In genomic region chr11:78420796-78421209, GRCh38 we compare ENCODE assay signal across 8 cellular contexts. TPM values are rescaled to one million over a fixed set of nuclear protein-coding genes. Genes with fewer than 3 reads are reported as not detected.
DNase-seq lines count a peak whose midpoint lies in the region; ATAC-seq and TF ChIP-seq lines count a peak whose summit lies in the region.

No MANE protein-coding gene starts in this region.

- no peak overlapping the region for H3K27ac ChIP-seq in hepatocyte

- H3K4me3 ChIP-seq in hepatocyte = no peak overlapping the region

- WGBS in hepatocyte (ENCODE audit: low lambda C conversion rate, missing lambda C conversion rate) = 51% methylated on average over 9 of the region's 9 CpGs

- H3K9me3 ChIP-seq in hepatocyte (ENCODE audit: low read depth) = no peaks in the 10 kb centered on the region

- TF ChIP-seq CTCF in hepatocyte (IDR thresholded peaks at IDR 0.05; ENCODE audit: poor library complexity) = no peak

- no peaks in the 10 kb centered on the region for H3K36me3 ChIP-seq in hepatocyte (replicated peaks; ENCODE audit: insufficient read depth, low read depth)

- H3K4me2 ChIP-seq in hepatocyte = peak overlapping the region; percentile 46

- no peak overlapping the region for H2AFZ ChIP-seq in hepatocyte

- no peaks in the 10 kb centered on the region for H3K9me2 ChIP-seq in hepatocyte (replicated peaks; ENCODE audit: insufficient read depth)

- H3K79me2 ChIP-seq in hepatocyte = no peaks in the 10 kb centered on the region

- H3K4me1 ChIP-seq in hepatocyte (ENCODE audit: insufficient read depth) = peaks cover 16% of the 10 kb centered on the region

- no peaks in the 10 kb centered on the region for H4K20me1 ChIP-seq in hepatocyte (ENCODE audit: insufficient read depth, poor library complexity, severe bottlenecking)

- ATAC-seq in GM19395 (IDR thresholded peaks at IDR 0.05; ENCODE audit: unreplicated experiment) = no peak

- DNase-seq in COLO668 (lab: John Stamatoyannopoulos, UW; ENCODE audit: unreplicated experiment) (peak; percentile 64), LHCN-M2 (ENCODE audit: low read depth) (peak; percentile 51), activated T-cell treated with anti-CD3 and anti-CD28 coated beads for 4 hours (peak; percentile 41), hepatocyte (ENCODE audit: low spot score) (peak; percentile 47), dedifferentiated amniotic fluid mesenchymal stem cell (ENCODE audit: extremely low spot score) (no peak), T-helper 9 cell (no peak)
- peak; percentile 19 to 25 for DNase-seq in stimulated activated CD8-positive, alpha-beta memory T cell treated with anti-CD3 and anti-CD28 coated beads, Interleukin-4, amount 100 ng/mL, for 4 hours (ENCODE audit: low read depth in 2 of 2, low spot score in 1 of 2)

- H3K27me3 ChIP-seq in hepatocyte = no peaks in the 10 kb centered on the region

RNA-seq across cellular contexts. Expression of gene GAB2, which starts 3.2 kb away (rescaled TPM):
- total RNA-seq in LHCN-M2 (2014; rRNA removed) = 8.1 and 12.8 TPM in 2 replicates
- 8.7 TPM for polyA plus RNA-seq in LHCN-M2 (2012)
- 10.2 TPM in 2 replicates for total RNA-seq in hepatocyte
- polyA plus RNA-seq in hepatocyte = 4.9 and 7.8 TPM in 2 replicates

Comparison
In these comparisons a context has a peak if more than half of its experiments do, and no peak if none do; other contexts are left out.
1. DNase-seq: peak in COLO668 (single experiment), LHCN-M2 (single experiment), activated T-cell treated with anti-CD3 and anti-CD28 coated beads for 4 hours (single experiment), hepatocyte (single experiment) and stimulated activated CD8-positive, alpha-beta memory T cell treated with anti-CD3 and anti-CD28 coated beads, Interleukin-4, amount 100 ng/mL, for 4 hours (2 of 2); none in dedifferentiated amniotic fluid mesenchymal stem cell (single experiment) and T-helper 9 cell (single experiment).